Comparison of ENCODE assay signal across 8 cellular contexts in genomic region chr15:57218826-57219576, GRCh38.
DNase-seq lines count a peak whose midpoint lies in the region; ATAC-seq and TF ChIP-seq lines count a peak whose summit lies in the region.

No MANE protein-coding gene starts in this region.

- TF ChIP-seq POLR2A in gastrocnemius medialis (IDR thresholded peaks at IDR 0.05): no peak

- peak overlapping the region; percentile 55 for H3K9ac ChIP-seq in adipocyte (ENCODE audit: low read length)

- peak overlapping the region; percentile 58 for H3K4me3 ChIP-seq in adipocyte (ENCODE audit: low read length)
- peak overlapping the region; percentile 22 for H3K4me3 ChIP-seq in lower lobe of right lung
- H3K4me3 ChIP-seq in gastrocnemius medialis: peak overlapping the region in 2 of 4 donors; percentile 5 to 14

- ATAC-seq in lower lobe of right lung (peak in 1 of 2 donors; percentile 35), GM21723 (IDR thresholded peaks at IDR 0.05; ENCODE audit: unreplicated experiment) (no peak), gastrocnemius medialis (no peak)

- in situ Hi-C loops in gastrocnemius medialis (cut with MboI; ENCODE audit: low sequenced_read_pairs in 4 of 4): loop anchor here in 1 of 4 donors (10.0 kb wide), 1 partner anchor 294 kb away; no protein-coding TSS in a partner anchor

- no peaks in the 10 kb centered on the region for H3K36me3 ChIP-seq in adipocyte (ENCODE audit: control insufficient read depth, insufficient read depth, low read length, severe bottlenecking)
- no peaks in the 10 kb centered on the region for H3K36me3 ChIP-seq in lower lobe of right lung
- H3K36me3 ChIP-seq in gastrocnemius medialis: no peaks in the 10 kb centered on the region

- TF ChIP-seq CTCF in lower lobe of right lung (IDR thresholded peaks at IDR 0.05) (no peak), gastrocnemius medialis (IDR thresholded peaks at IDR 0.05 in 4 of 5, conservative IDR thresholded peaks at IDR 0.05 in 1 of 5) (no peak)

- DNase-seq in DMS53 treated with DMSO at 0.1 percent for 48 hours (lab: John Stamatoyannopoulos, UW; ENCODE audit: unreplicated experiment) (peak; percentile 77), NCI-H1436 treated with DMSO at 0.1 percent for 48 hours (lab: John Stamatoyannopoulos, UW) (peak; percentile 98), adipocyte (ENCODE audit: low read depth) (peak; percentile 74), lower lobe of right lung (no peak), gastrocnemius medialis (no peak), cerebellar nuclear complex (lab: John Stamatoyannopoulos, UW) (no peak)
- DNase-seq in activated CD4-positive, alpha-beta T cell treated with anti-CD3 and anti-CD28 coated beads for 48 hours: no peak

- intact Hi-C loops in lower lobe of right lung (cut with DNase I) (no loop called here), gastrocnemius medialis (cut with DNase I; ENCODE audit: low total_unique reads) (loop anchor here (5.0 to 10.0 kb wide), 3 partner anchors 86 to 724 kb away; partner anchors contain the start of gene TCF12)

- peaks cover 62% of the 10 kb centered on the region for H3K4me1 ChIP-seq in adipocyte (ENCODE audit: control insufficient read depth, insufficient read depth, low read length)
- H3K4me1 ChIP-seq in lower lobe of right lung: peaks cover 36% of the 10 kb centered on the region
- H3K4me1 ChIP-seq in gastrocnemius medialis: peaks cover 60 to 67% of the 10 kb centered on the region in 2 donors

- H3K9me3 ChIP-seq in adipocyte (ENCODE audit: control insufficient read depth, low read length): no peaks in the 10 kb centered on the region
- no peaks in the 10 kb centered on the region for H3K9me3 ChIP-seq in lower lobe of right lung
- no peaks in the 10 kb centered on the region for H3K9me3 ChIP-seq in gastrocnemius medialis

- no peaks in the 10 kb centered on the region for H3K27me3 ChIP-seq in adipocyte (replicated peaks; ENCODE audit: control insufficient read depth, insufficient read depth, low read length)
- H3K27me3 ChIP-seq in lower lobe of right lung (ENCODE audit: low read depth): no peaks in the 10 kb centered on the region
- no peaks in the 10 kb centered on the region for H3K27me3 ChIP-seq in gastrocnemius medialis

- no peak overlapping the region for H3K27ac ChIP-seq in lower lobe of right lung
- peak overlapping the region in 2 of 4 donors; percentile 0 to 39 for H3K27ac ChIP-seq in gastrocnemius medialis

Comparison
In these comparisons a context has a peak if more than half of its experiments do, and no peak if none do; other contexts are left out.
1. DNase-seq: peak in DMS53 treated with DMSO at 0.1 percent for 48 hours (single experiment), NCI-H1436 treated with DMSO at 0.1 percent for 48 hours (single experiment) and adipocyte (single experiment); none in lower lobe of right lung (single experiment), activated CD4-positive, alpha-beta T cell treated with anti-CD3 and anti-CD28 coated beads for 48 hours (single experiment), gastrocnemius medialis (0 of 2) and cerebellar nuclear complex (0 of 2).